Comparison of ENCODE assay signal across 8 cellular contexts in the genomic region with DNA sequence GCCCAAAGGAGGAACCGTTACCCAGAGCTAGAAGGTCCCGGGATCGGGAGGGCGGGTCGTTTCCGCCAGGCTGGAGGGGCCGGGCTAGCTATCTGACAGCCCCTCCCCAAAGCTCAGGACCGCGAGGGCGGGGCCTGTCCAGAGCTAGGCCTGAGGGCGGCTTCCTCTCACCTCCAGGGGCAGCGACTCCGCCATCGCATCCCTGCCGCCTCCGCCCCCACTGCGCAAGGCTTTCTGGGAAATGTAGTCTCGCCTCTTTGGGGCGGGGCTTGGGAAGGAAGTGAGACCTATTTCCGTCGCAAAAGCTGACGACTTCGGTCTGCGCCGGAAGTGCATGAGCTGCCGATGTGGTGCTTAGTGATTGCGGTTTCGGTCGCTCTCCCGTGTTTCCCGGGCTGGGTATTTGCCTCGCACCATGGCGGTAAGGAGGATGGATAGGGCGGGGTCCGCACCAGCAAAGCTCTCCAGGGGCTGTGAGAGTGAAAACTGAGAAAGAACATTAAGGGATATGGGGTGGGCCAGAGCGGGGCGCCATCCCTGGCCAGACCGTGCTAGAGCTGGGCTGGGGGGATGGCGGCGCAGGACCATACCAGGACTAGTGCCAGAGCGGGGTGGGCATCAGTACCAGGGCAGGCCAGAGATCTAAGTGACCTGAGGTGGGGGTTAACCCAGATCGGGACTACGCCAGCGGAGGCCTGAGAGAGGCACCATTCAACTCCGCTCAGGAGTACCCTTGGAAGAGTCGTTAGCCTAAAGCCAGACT. TPM values are rescaled to one million over a fixed set of nuclear protein-coding genes. Genes with fewer than 3 reads are reported as not detected.
A peak's percentile ranks its signal among the peaks of the same experiment; 100 is the strongest.
DNase-seq lines count a peak whose midpoint lies in the region; ATAC-seq and TF ChIP-seq lines count a peak whose summit lies in the region.

A gene (plus strand): TSS at position 327 of the 763 bp plus-strand sequence. CDS start 89 bp downstream, at position 416.

- ATAC-seq in GM19397 (IDR thresholded peaks at IDR 0.05; ENCODE audit: unreplicated experiment) (peak; percentile 96), HG03571 (IDR thresholded peaks at IDR 0.05; ENCODE audit: unreplicated experiment) (peak; percentile 87), right lobe of liver (peak; percentile 94 to 97 (median 96))

- no peaks in the 10 kb centered on the region for H3K9me3 ChIP-seq in duodenal mucosa (ENCODE audit: control insufficient read depth in 1 of 2, low read length in 2 of 2)
- no peaks in the 10 kb centered on the region for H3K9me3 ChIP-seq in right lobe of liver

- POLR2A ChIA-PET in activated CD4-positive, alpha-beta memory T cell treated with anti-CD3 and anti-CD28 coated beads for 36 hours (lab: Charles Lee) = interaction anchor here (0.5 to 3.0 kb wide), 7 partner anchors 9 to 254 kb away, joined by 3 to 37 read pairs (median 4); a partner anchor contains a TSS

- intact Hi-C loops in activated CD4-positive, alpha-beta memory T cell treated with anti-CD3 and anti-CD28 coated beads for 36 hours (cut with micrococcal nuclease) = loop anchor here (1.0 kb wide), 3 partner anchors 9 to 35 kb away; a partner anchor contains a TSS
- intact Hi-C loops in right lobe of liver (cut with DNase I) = no loop called here

- H3K9ac ChIP-seq in duodenal mucosa (ENCODE audit: low read depth in 1 of 2, low read length in 2 of 2) = peak within 1 kb of the TSS; percentile 92 to 93

- H3K9me3 Mint-ChIP-seq in activated CD4-positive, alpha-beta memory T cell treated with anti-CD3 and anti-CD28 coated beads for 36 hours = no peaks in the 10 kb centered on the region

- H3K27ac Mint-ChIP-seq in activated CD4-positive, alpha-beta memory T cell treated with anti-CD3 and anti-CD28 coated beads for 36 hours = peak within 1 kb of the TSS; percentile 95

- DNase-seq in CD1c-positive myeloid dendritic cell (ENCODE audit: extremely low spot score) (peak; percentile 99), NCI-H82 treated with DMSO at 0.1 percent for 48 hours (lab: John Stamatoyannopoulos, UW; ENCODE audit: unreplicated experiment) (peak; percentile 92), right lobe of liver (peak; percentile 97 to 98 (median 98))
- peak; percentile 99 for DNase-seq in activated CD4-positive, alpha-beta memory T cell treated with anti-CD3 and anti-CD28 coated beads for 36 hours
- peak; percentile 96 to 97 for DNase-seq in stimulated activated CD4-positive, alpha-beta T cell treated with anti-CD3 and anti-CD28 coated beads, Interleukin-4, amount 100 ng/mL, for 4 hours

- H3K27ac ChIP-seq in duodenal mucosa (ENCODE audit: low read depth, low read length) = peak within 1 kb of the TSS; percentile 68
- H3K27ac ChIP-seq in right lobe of liver = peak within 1 kb of the TSS; percentile 63 to 71 (median 68)

- CTCF ChIA-PET in activated CD4-positive, alpha-beta memory T cell treated with anti-CD3 and anti-CD28 coated beads for 36 hours (lab: Charles Lee) = interaction anchor here (0.7 to 2.6 kb wide), 20 partner anchors 9 to 332 kb away, joined by 3 to 15 read pairs (median 4); a partner anchor contains a TSS

- peaks cover 28% of the 10 kb centered on the region for H3K36me3 Mint-ChIP-seq in activated CD4-positive, alpha-beta memory T cell treated with anti-CD3 and anti-CD28 coated beads for 36 hours

- H3K27me3 ChIP-seq in duodenal mucosa (ENCODE audit: control insufficient read depth in 1 of 2, insufficient read depth in 2 of 2, low read length in 2 of 2) (no peaks in the 10 kb centered on the region), right lobe of liver (no peaks in the 10 kb centered on the region)

- H3K36me3 ChIP-seq in duodenal mucosa (ENCODE audit: control insufficient read depth in 1 of 2, insufficient read depth in 2 of 2, low read length in 2 of 2) = peaks cover 27 to 41% of the 10 kb centered on the region in 2 donors
- H3K36me3 ChIP-seq in right lobe of liver = peaks cover 0 to 30% (median 0%) of the 10 kb centered on the region in 4 donors

- peak; percentile 57 for TF ChIP-seq POLR2A in right lobe of liver (IDR thresholded peaks at IDR 0.05)

- no peaks in the 10 kb centered on the region for H3K27me3 Mint-ChIP-seq in activated CD4-positive, alpha-beta memory T cell treated with anti-CD3 and anti-CD28 coated beads for 36 hours

- H3K4me3 Mint-ChIP-seq in activated CD4-positive, alpha-beta memory T cell treated with anti-CD3 and anti-CD28 coated beads for 36 hours = peak within 1 kb of the TSS; percentile 98

- H3K4me1 Mint-ChIP-seq in activated CD4-positive, alpha-beta memory T cell treated with anti-CD3 and anti-CD28 coated beads for 36 hours (ENCODE audit: low read depth) = peaks cover 48% of the 10 kb centered on the region

- H3K4me1 ChIP-seq in duodenal mucosa (ENCODE audit: control insufficient read depth in 1 of 2, insufficient read depth in 2 of 2, low read length in 2 of 2) = peaks cover 57 to 58% of the 10 kb centered on the region in 2 donors
- peaks cover 0 to 32% (median 3%) of the 10 kb centered on the region in 4 donors for H3K4me1 ChIP-seq in right lobe of liver

- 0% methylated on average over 20 of the region's 46 CpGs for WGBS in right lobe of liver (ENCODE audit: insufficient coverage, low coverage, low lambda C conversion rate, missing lambda C conversion rate)

- peak in 2 of 4 donors; percentile 5 to 8 for TF ChIP-seq CTCF in right lobe of liver (IDR thresholded peaks at IDR 0.05)

- H3K4me3 ChIP-seq in duodenal mucosa (ENCODE audit: low read depth in 1 of 2, low read length in 2 of 2) (peak within 1 kb of the TSS; percentile 83 to 95), right lobe of liver (peak within 1 kb of the TSS; percentile 96 to 100 (median 100))

RNA-seq across cellular contexts. Expression of the gene that starts here (rescaled TPM):
- total RNA-seq in activated CD4-positive, alpha-beta memory T cell treated with anti-CD3 and anti-CD28 coated beads for 36 hours = 10 to 100 TPM; 36.7 to 39.3 TPM
- 10 to 100 TPM; 32.6 to 58.7 (median 40.5) TPM for total RNA-seq in right lobe of liver

Comparison
In these comparisons a context has a peak if more than half of its experiments do, and no peak if none do; other contexts are left out.
1. Peak in every context shown above with its lines: DNase-seq, ATAC-seq, H3K4me3 ChIP-seq and H3K27ac ChIP-seq.